ENCODE assay signal across 26 cellular contexts in the genomic region with DNA sequence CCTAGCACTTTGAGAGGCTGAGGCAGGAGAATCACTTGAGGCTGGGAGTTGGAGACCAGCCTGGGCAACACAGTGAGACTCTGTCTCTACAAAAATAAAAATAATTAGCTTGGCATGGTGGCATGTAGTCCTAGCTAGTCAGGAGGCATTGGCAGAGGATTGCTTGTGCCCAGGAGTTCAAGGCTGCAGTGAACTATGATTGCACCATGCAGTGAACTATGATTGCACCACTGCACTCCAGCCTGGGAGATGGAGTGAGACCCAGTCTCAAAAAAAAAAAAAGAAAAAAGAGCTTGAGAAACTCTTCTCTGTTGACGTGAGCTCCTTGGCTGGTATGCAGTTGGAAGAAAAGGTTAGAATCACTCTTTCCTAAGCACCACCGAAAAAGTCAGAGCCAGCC.
"Had no signal": no experiment of that assay in that cellular context is flagged by ENCODE, and none has a peak within 500 bp of the region (broad histone marks: within the 10 kb centered on the region; RNA-seq: fewer than 3 reads in every experiment).

No MANE protein-coding gene starts in this region.

- DNase-seq: activated CD4-positive, alpha-beta memory T cell treated with anti-CD3 and anti-CD28 coated beads, Interleukin-2, amount 10 ng/mL, durations not matched to agents 7 days and 5 days; activated CD4-positive, alpha-beta T cell treated with anti-CD3 and anti-CD28 coated beads for 1 hour; activated CD4-positive, alpha-beta T cell treated with anti-CD3 and anti-CD28 coated beads, Interleukin-2, amount 10 ng/mL, durations not matched to agents 7 days and 5 days; activated CD8-positive, alpha-beta memory T cell treated with anti-CD3 and anti-CD28 coated beads, Interleukin-2, amount 50 U/mL, for 48 hours; activated gamma-delta T cell; activated naive CD4-positive, alpha-beta T cell treated with anti-CD3 and anti-CD28 coated beads, Interleukin-2, amount 10 ng/mL, durations not matched to agents 7 days and 5 days; activated naive CD8-positive, alpha-beta T cell treated with anti-CD3 and anti-CD28 coated beads, Interleukin-2, amount 10 ng/mL, durations not matched to agents 7 days and 5 days; activated T-cell treated with anti-CD3 and anti-CD28 coated beads, Interleukin-2, amount 50 U/mL, for 24 hours; amygdala; central memory CD4-positive, alpha-beta T cell; islet precursor cell; left ventricle myocardium superior; midbrain; naive thymus-derived CD4-positive, alpha-beta T cell; nucleus accumbens; psoas muscle; spleen; stimulated activated naive CD4-positive, alpha-beta T cell treated with Interleukin-2 at 50 U/mL for 16 hours; T-helper 2 cell; upper lobe of left lung had no signal

- H3K9me3 ChIP-seq: breast epithelium, psoas muscle, spleen, upper lobe of left lung, vagina had no signal

- H3K27me3 ChIP-seq: breast epithelium, hepatocyte, upper lobe of left lung, vagina had no signal

- H3K9ac ChIP-seq: parathyroid adenoma had no signal

- H2AFZ ChIP-seq: hepatocyte, parathyroid adenoma had no signal

- FAIRE-seq: frontal cortex had no signal

- H3K4me1 ChIP-seq: breast epithelium, parathyroid adenoma, psoas muscle, upper lobe of left lung had no signal

- H3K4me2 ChIP-seq: hepatocyte had no signal

- ATAC-seq: esophagus mucosa; left ventricle myocardium superior; naive thymus-derived CD4-positive, alpha-beta T cell had no signal

- H3K79me2 ChIP-seq: hepatocyte, parathyroid adenoma had no signal

- H3K4me3 ChIP-seq: breast epithelium, hepatocyte, psoas muscle, spleen, upper lobe of left lung, vagina had no signal

- H3K36me3 ChIP-seq: breast epithelium, spleen, upper lobe of left lung, vagina had no signal

- H3K27ac ChIP-seq: breast epithelium, hepatocyte, parathyroid adenoma, psoas muscle, spleen, upper lobe of left lung, vagina had no signal
